12 cellular contexts compared by ENCODE assay signal in the genomic region with DNA sequence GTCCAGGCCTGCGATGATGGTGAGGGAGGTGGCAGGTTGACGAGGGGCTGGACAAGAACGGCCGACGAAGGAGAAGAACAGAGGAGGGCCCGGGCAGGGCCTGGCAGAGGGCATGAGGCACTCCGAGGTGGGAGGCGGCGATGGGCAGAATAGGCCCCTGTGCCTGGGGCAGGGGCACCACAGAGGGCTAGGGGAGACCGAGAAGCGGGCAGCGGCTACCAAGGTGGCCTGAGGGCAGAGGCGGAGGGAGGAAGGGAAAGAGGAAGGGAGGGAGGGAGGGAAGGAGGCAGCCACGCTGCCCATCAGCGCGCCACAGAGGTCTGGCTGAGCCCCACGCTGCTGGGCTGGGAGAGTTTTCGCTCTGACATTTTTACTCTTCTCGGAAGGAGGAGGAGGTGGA. TPM values are rescaled to one million over a fixed set of nuclear protein-coding genes. Genes with fewer than 3 reads are reported as not detected.
DNase-seq lines count a peak whose midpoint lies in the region; ATAC-seq and TF ChIP-seq lines count a peak whose summit lies in the region.
"Had no signal": no experiment of that assay in that cellular context is flagged by ENCODE, and none has a peak within 500 bp of the region (broad histone marks: within the 10 kb centered on the region; RNA-seq: fewer than 3 reads in every experiment).

No MANE protein-coding gene starts in this region.

- H3K9me3 Mint-ChIP-seq in effector memory CD8-positive, alpha-beta T cell, result no peaks in the 10 kb centered on the region

- H3K4me1 ChIP-seq in IMR-90 (ENCODE audit: control insufficient read depth, insufficient read depth, low read length) (peaks cover 14% of the 10 kb centered on the region), mucosa of rectum (ENCODE audit: control insufficient read depth in 2 of 2, insufficient read depth in 2 of 2, low read length in 2 of 2) (peaks cover 13 to 20% of the 10 kb centered on the region in 2 donors), stomach smooth muscle (ENCODE audit: control insufficient read depth, insufficient read depth, low read length) (peaks cover 42% of the 10 kb centered on the region)

- no peaks in the 10 kb centered on the region for H3K79me1 ChIP-seq in IMR-90 (ENCODE audit: low read depth in 1 of 2, low read length in 2 of 2)

- H3K27ac Mint-ChIP-seq in effector memory CD8-positive, alpha-beta T cell, result peak overlapping the region; percentile 8 to 91

- H3K36me3 ChIP-seq in IMR-90 (ENCODE audit: control insufficient read depth, insufficient read depth, low read length) (no peaks in the 10 kb centered on the region), mucosa of rectum (ENCODE audit: control insufficient read depth in 2 of 2, insufficient read depth in 2 of 2, low read length in 2 of 2) (no peaks in the 10 kb centered on the region), stomach smooth muscle (ENCODE audit: control insufficient read depth in 2 of 2, insufficient read depth in 2 of 2, low read length in 2 of 2) (no peaks in the 10 kb centered on the region), MG63 (no peaks in the 10 kb centered on the region)

- TF ChIP-seq CTCF in IMR-90 (conservative IDR thresholded peaks at IDR 0.05; ENCODE audit: low read depth, low read length), result no peak

- peak overlapping the region; percentile 83 for H2AFZ ChIP-seq in IMR-90 (replicated peaks; ENCODE audit: low read length, poor library complexity)

- H2BK5ac ChIP-seq in IMR-90 (ENCODE audit: low read depth, low read length, poor library complexity, severe bottlenecking), result no peak overlapping the region

- H3K4me3 ChIP-seq in IMR-90 (ENCODE audit: insufficient read depth, low read depth, low read length) (no peak overlapping the region), mucosa of rectum (ENCODE audit: low read length in 2 of 2) (peak overlapping the region; percentile 38 to 43), stomach smooth muscle (ENCODE audit: low read length in 2 of 2) (peak overlapping the region; percentile 62 to 71), MG63 (no peak overlapping the region)

- peak; percentile 3; the same call in 1 of the 2 replicates for ATAC-seq in IMR-90 (ENCODE audit: low read depth)
- ATAC-seq in effector memory CD8-positive, alpha-beta T cell (replicated peaks), result no peak
- ATAC-seq in GM21526 (IDR thresholded peaks at IDR 0.05; ENCODE audit: low FRiP score, unreplicated experiment), result no peak
- ATAC-seq in GM21717 (IDR thresholded peaks at IDR 0.05; ENCODE audit: unreplicated experiment), result no peak

- no peak overlapping the region; the same call in 1 of the 3 replicates for H2BK15ac ChIP-seq in IMR-90 (ENCODE audit: low read depth, low read length)

- in situ Hi-C loops in IMR-90 (cut with MboI; ENCODE audit: low sequenced_read_pairs), result no loop called here

- H2BK20ac ChIP-seq in IMR-90 (ENCODE audit: low read depth, low read length), result peak overlapping the region; percentile 83

- dilution Hi-C loops in IMR-90 (cut with HindIII; ENCODE audit: low sequenced_read_pairs, unreplicated experiment), result no loop called here

- H4K20me1 ChIP-seq in IMR-90 (ENCODE audit: insufficient read depth, low read length), result no peaks in the 10 kb centered on the region

- peak overlapping the region; percentile 89 for H4K91ac ChIP-seq in IMR-90 (ENCODE audit: insufficient read depth, low read depth, low read length)

- H3K18ac ChIP-seq in IMR-90 (ENCODE audit: low read depth, low read length), result peak overlapping the region; percentile 33; the same call in 1 of the 2 replicates

- peaks cover 4% of the 10 kb centered on the region for H3K9me1 ChIP-seq in IMR-90 (ENCODE audit: insufficient read depth, low read length)

- intact Hi-C loops in IMR-90 (cut with micrococcal nuclease), result no loop called here

- H3K14ac ChIP-seq in IMR-90 (replicated peaks; ENCODE audit: low read depth, low read length), result peak overlapping the region; percentile 62; the same call in 1 of the 2 replicates

- peak overlapping the region in 1 of 2 donors; percentile 75 for H3K4me3 Mint-ChIP-seq in effector memory CD8-positive, alpha-beta T cell

- no peak overlapping the region for H3K23ac ChIP-seq in IMR-90 (ENCODE audit: low read depth, low read length)

- peak overlapping the region; percentile 78 for H3K4ac ChIP-seq in IMR-90 (ENCODE audit: low read depth, low read length)

- TF ChIP-seq POLR2A in IMR-90 (IDR thresholded peaks at IDR 0.05; ENCODE audit: low read depth, low read length), result no peak

- no peaks in the 10 kb centered on the region for H3K27me3 Mint-ChIP-seq in effector memory CD8-positive, alpha-beta T cell

- peak overlapping the region; percentile 90 for H2BK120ac ChIP-seq in IMR-90 (ENCODE audit: low read depth, low read length)

- H2AK9ac ChIP-seq in IMR-90 (replicated peaks; ENCODE audit: low read depth, low read length, poor library complexity), result peak overlapping the region; percentile 98

- H3K36me3 Mint-ChIP-seq in effector memory CD8-positive, alpha-beta T cell (ENCODE audit: insufficient read depth), result peaks cover 33% of the 10 kb centered on the region

- no peak for TF ChIP-seq RAD21 in IMR-90 (IDR thresholded peaks at IDR 0.05; ENCODE audit: low read length)

- H4K8ac ChIP-seq in IMR-90 (ENCODE audit: low read depth in 2 of 2, low read length in 2 of 2), result peak overlapping the region; percentile 40 to 71; a peak in 3 of 4 replicates

- CTCF ChIA-PET in IMR-90 (lab: Yijun Ruan, JAX), result no interaction called here

- H3K56ac ChIP-seq in IMR-90 (ENCODE audit: extremely low read depth, insufficient read depth, low read length), result no peak overlapping the region; the same call in 1 of the 2 replicates

- peak overlapping the region; percentile 69; the same call in 1 of the 2 replicates for H4K5ac ChIP-seq in IMR-90 (ENCODE audit: low read depth, low read length)

- 57% methylated on average over 5 of the region's 19 CpGs; no CpG with 5 or more reads in 1 of the 2 experiments for WGBS in IMR-90 (ENCODE audit: extremely low coverage in 2 of 2, insufficient read length in 1 of 2), 2 experiments

- BruUV-seq in IMR-90 (replicated peaks; lab: Mats Ljungman, UMichigan), result no TSS peak

- H3K9me3 ChIP-seq in IMR-90 (ENCODE audit: control insufficient read depth, insufficient read depth, low read length), result no peaks in the 10 kb centered on the region
- no peaks in the 10 kb centered on the region for H3K9me3 ChIP-seq in mucosa of rectum (ENCODE audit: control insufficient read depth in 2 of 2, low read length in 2 of 2)
- no peaks in the 10 kb centered on the region for H3K9me3 ChIP-seq in stomach smooth muscle (ENCODE audit: control insufficient read depth in 2 of 2, low read length in 2 of 2)
- no peaks in the 10 kb centered on the region for H3K9me3 ChIP-seq in MG63
- H3K9me3 ChIP-seq: Caco-2 had no signal

- H3K9ac ChIP-seq in IMR-90 (ENCODE audit: low read depth, low read length) (no peak overlapping the region; the same call in 1 of the 2 replicates), mucosa of rectum (ENCODE audit: low read depth in 1 of 2, low read length in 2 of 2) (peak overlapping the region; percentile 32 to 48), stomach smooth muscle (ENCODE audit: low read length in 2 of 2) (peak overlapping the region; percentile 62 to 83)

- DNase-seq in IMR-90 (no peak), MG63 (no peak)
- DNase-seq in effector memory CD8-positive, alpha-beta T cell, result no peak
- no peak for DNase-seq in stimulated activated CD4-positive, alpha-beta T cell treated with anti-CD3 and anti-CD28 coated beads, Interleukin-4, amount 100 ng/mL, for 4 hours
- DNase-seq: activated T-cell treated with anti-CD3 and anti-CD28 coated beads, Interleukin-2, amount 50 U/mL, for 1 hour; Caco-2; NCI-H1694 treated with DMSO at 0.1 percent for 48 hours had no signal

- POLR2A ChIA-PET in IMR-90 (lab: Charles Lee; ENCODE audit: unreplicated experiment), result no interaction called here

- H3K27me3 ChIP-seq in IMR-90 (ENCODE audit: control insufficient read depth, insufficient read depth, low read length), result peaks cover 9% of the 10 kb centered on the region; the same call in 1 of the 2 replicates
- H3K27me3 ChIP-seq in mucosa of rectum (ENCODE audit: control insufficient read depth in 2 of 2, insufficient read depth in 2 of 2, low read length in 2 of 2), result no peaks in the 10 kb centered on the region
- H3K27me3 ChIP-seq in stomach smooth muscle (ENCODE audit: control insufficient read depth in 1 of 2, insufficient read depth in 2 of 2, low read length in 2 of 2), result no peaks in the 10 kb centered on the region
- 0 out of 2 replicates have a peak, but pooled peaks cover 3% of the 10 kb centered on the region for H3K27me3 ChIP-seq in MG63

- H2AK5ac ChIP-seq in IMR-90 (ENCODE audit: low read depth, low read length), result peak overlapping the region; percentile 82

- no peak overlapping the region; the same call in 1 of the 2 replicates for H3K4me2 ChIP-seq in IMR-90 (ENCODE audit: low read depth, low read length)

- peaks cover 30 to 43% of the 10 kb centered on the region in 2 donors for H3K4me1 Mint-ChIP-seq in effector memory CD8-positive, alpha-beta T cell (ENCODE audit: low read depth in 2 of 2)

- H3K27ac ChIP-seq in IMR-90 (ENCODE audit: insufficient read depth, low read length), result peak overlapping the region; percentile 25; the same call in 1 of the 2 replicates
- H3K27ac ChIP-seq in mucosa of rectum (ENCODE audit: low read depth in 2 of 2, low read length in 2 of 2), result peak overlapping the region; percentile 76
- peak overlapping the region; percentile 83 for H3K27ac ChIP-seq in stomach smooth muscle (ENCODE audit: low read length)

RNA-seq across cellular contexts. Expression of gene LSP1, which starts 11.3 kb away (rescaled TPM):
- total RNA-seq in IMR-90 (2012; rRNA removed), result not detected in 2 replicates
- 0.11 TPM in 1 of 2 replicates, not detected in the other for polyA plus RNA-seq in IMR-90 (2012; rRNA removed)
- 0.04 and 0.13 TPM in 2 replicates for polyA plus RNA-seq in IMR-90 (2012; cell fraction: cytosol; rRNA removed)
- polyA plus RNA-seq in IMR-90 (2012; cell fraction: nucleus; rRNA removed; ENCODE audit: low replicate concordance), result 0.48 TPM in 1 of 2 replicates, not detected in the other
- total RNA-seq in MG63 (2014; rRNA removed; shearing (Covaris generic); ENCODE audit: low replicate concordance), result 41.7 and 66.6 TPM in 2 replicates
- total RNA-seq: Caco-2 had no signal

RNA-seq across cellular contexts. Expression of gene TNNI2, which starts 25.4 kb away (rescaled TPM):
- not detected in 2 replicates for total RNA-seq in IMR-90 (2012; rRNA removed)
- not detected in 2 replicates for polyA plus RNA-seq in IMR-90 (2012; rRNA removed)
- not detected in 2 replicates for polyA plus RNA-seq in IMR-90 (2012; cell fraction: cytosol; rRNA removed)
- polyA plus RNA-seq in IMR-90 (2012; cell fraction: nucleus; rRNA removed; ENCODE audit: low replicate concordance), result 0.25 TPM in 1 of 2 replicates, not detected in the other
- total RNA-seq in MG63 (2014; rRNA removed; shearing (Covaris generic); ENCODE audit: low replicate concordance), result not detected in 2 replicates
- total RNA-seq: HT1080 had no signal

RNA-seq across cellular contexts. Expression of gene PRR33, which starts 27.5 kb away (rescaled TPM):
- total RNA-seq in IMR-90 (2012; rRNA removed), result not detected in 2 replicates
- not detected in 2 replicates for polyA plus RNA-seq in IMR-90 (2012; rRNA removed)
- polyA plus RNA-seq in IMR-90 (2012; cell fraction: cytosol; rRNA removed), result not detected in 2 replicates
- polyA plus RNA-seq in IMR-90 (2012; cell fraction: nucleus; rRNA removed; ENCODE audit: low replicate concordance), result not detected in 2 replicates
- not detected in 2 replicates for total RNA-seq in MG63 (2014; rRNA removed; shearing (Covaris generic); ENCODE audit: low replicate concordance)
- total RNA-seq: Caco-2, HT1080 had no signal

RNA-seq across cellular contexts. Expression of gene SYT8, which starts 29.4 kb away (rescaled TPM):
- not detected in 2 replicates for total RNA-seq in IMR-90 (2012; rRNA removed)
- polyA plus RNA-seq in IMR-90 (2012; rRNA removed), result not detected in 2 replicates
- not detected in 2 replicates for polyA plus RNA-seq in IMR-90 (2012; cell fraction: cytosol; rRNA removed)
- polyA plus RNA-seq in IMR-90 (2012; cell fraction: nucleus; rRNA removed; ENCODE audit: low replicate concordance), result 0.32 TPM in 1 of 2 replicates, not detected in the other
- not detected in 2 replicates for total RNA-seq in MG63 (2014; rRNA removed; shearing (Covaris generic); ENCODE audit: low replicate concordance)
- total RNA-seq: HT1080 had no signal

RNA-seq across cellular contexts. Expression of gene TNNT3, which starts 55.3 kb away (rescaled TPM):
- total RNA-seq in IMR-90 (2012; rRNA removed), result not detected in 2 replicates
- not detected in 2 replicates for polyA plus RNA-seq in IMR-90 (2012; rRNA removed)
- polyA plus RNA-seq in IMR-90 (2012; cell fraction: cytosol; rRNA removed), result not detected in 2 replicates
- polyA plus RNA-seq in IMR-90 (2012; cell fraction: nucleus; rRNA removed; ENCODE audit: low replicate concordance), result not detected in 2 replicates
- total RNA-seq in MG63 (2014; rRNA removed; shearing (Covaris generic); ENCODE audit: low replicate concordance), result not detected in 2 replicates
- total RNA-seq: HT1080 had no signal

Comparison
In these comparisons a context has a peak if more than half of its experiments do, and no peak if none do; other contexts are left out.
1. H3K27ac ChIP-seq: peak in every context shown above with its lines; median percentile 83 in stomach smooth muscle; 76 in mucosa of rectum; 25 in IMR-90.
2. H3K4me3 ChIP-seq: peak in mucosa of rectum (2 of 2) and stomach smooth muscle (2 of 2); none in IMR-90 (single experiment) and MG63 (single experiment).
3. RNA of gene LSP1, which starts 11.3 kb away (total RNA-seq): 41.7 to 66.6 TPM in MG63; not detected in IMR-90; every median in the first group is over 10 times any median in the second.